In the genomic region with DNA sequence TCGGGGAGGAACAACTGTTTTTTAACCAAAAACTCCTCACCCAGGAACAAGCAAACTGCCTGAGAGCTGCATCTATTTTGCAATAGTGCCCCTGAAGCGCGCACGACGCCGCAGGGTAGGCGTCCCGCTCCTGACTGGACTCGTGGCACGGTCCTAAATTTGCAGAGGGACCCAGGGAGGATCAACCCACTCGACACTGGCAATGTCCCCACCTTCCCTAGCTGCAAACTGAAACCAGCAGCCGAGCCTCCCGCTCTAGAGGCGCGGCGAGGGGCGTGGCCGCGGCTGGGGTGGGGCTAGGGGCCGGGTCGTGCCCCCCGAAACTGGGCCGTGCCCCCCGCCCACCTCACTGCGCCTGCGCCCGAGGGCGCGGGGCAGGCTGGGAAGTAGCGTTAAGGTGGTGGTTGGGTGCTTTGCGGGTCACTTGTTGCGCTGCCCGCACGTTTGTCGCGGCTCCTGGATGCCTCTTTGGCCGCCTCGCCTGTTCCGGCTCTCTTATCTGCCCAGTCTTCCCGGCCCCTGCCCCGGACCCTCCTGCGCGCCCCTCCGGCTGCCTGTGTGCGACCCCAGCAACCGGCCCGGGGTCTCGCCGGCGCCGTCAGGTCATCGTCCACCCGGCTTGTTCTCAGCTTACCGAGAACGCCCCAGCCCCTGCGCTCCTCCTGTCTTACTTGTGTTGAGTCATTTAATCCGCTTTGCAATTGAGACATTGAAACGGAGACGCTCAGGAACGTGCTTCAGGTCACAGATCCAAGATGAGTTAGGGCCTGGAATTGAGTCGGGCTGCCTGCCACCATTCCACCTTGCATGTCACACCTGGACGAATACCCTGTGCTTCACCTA, we compare ENCODE assay signal across 1 cellular context.
TF ChIP-seq lines count a peak whose summit lies in the region.

No MANE protein-coding gene starts in this region.

TF ChIP-seq in IMR-90, 13 proteins besides CTCF, POLR2A, EP300 and RAD21:
- TF ChIP-seq FOS (IDR thresholded peaks at IDR 0.05; ENCODE audit: low read depth, low read length) (no peak), BHLHE40 (IDR thresholded peaks at IDR 0.05; ENCODE audit: low read depth, low read length) (peak; percentile 11; the same call in 1 of the 2 replicates), CEBPB (IDR thresholded peaks at IDR 0.05; ENCODE audit: low read depth, low read length) (peak; percentile 71), CHD1 (IDR thresholded peaks at IDR 0.05; ENCODE audit: low read depth, low read length) (no peak), MAFK (IDR thresholded peaks at IDR 0.05; ENCODE audit: low read depth, low read length) (no peak), MXI1 (IDR thresholded peaks at IDR 0.05; ENCODE audit: borderline replicate concordance, low read depth, low read length) (peak; percentile 19; the same call in 1 of the 2 replicates)
- TF ChIP-seq, protein P1, sequence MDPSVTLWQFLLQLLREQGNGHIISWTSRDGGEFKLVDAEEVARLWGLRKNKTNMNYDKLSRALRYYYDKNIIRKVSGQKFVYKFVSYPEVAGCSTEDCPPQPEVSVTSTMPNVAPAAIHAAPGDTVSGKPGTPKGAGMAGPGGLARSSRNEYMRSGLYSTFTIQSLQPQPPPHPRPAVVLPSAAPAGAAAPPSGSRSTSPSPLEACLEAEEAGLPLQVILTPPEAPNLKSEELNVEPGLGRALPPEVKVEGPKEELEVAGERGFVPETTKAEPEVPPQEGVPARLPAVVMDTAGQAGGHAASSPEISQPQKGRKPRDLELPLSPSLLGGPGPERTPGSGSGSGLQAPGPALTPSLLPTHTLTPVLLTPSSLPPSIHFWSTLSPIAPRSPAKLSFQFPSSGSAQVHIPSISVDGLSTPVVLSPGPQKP (IDR thresholded peaks at IDR 0.05; ENCODE audit: borderline replicate concordance, low read depth, low read length), result no peak
